Comparison of ENCODE assay signal across 1 cellular context in the genomic region with DNA sequence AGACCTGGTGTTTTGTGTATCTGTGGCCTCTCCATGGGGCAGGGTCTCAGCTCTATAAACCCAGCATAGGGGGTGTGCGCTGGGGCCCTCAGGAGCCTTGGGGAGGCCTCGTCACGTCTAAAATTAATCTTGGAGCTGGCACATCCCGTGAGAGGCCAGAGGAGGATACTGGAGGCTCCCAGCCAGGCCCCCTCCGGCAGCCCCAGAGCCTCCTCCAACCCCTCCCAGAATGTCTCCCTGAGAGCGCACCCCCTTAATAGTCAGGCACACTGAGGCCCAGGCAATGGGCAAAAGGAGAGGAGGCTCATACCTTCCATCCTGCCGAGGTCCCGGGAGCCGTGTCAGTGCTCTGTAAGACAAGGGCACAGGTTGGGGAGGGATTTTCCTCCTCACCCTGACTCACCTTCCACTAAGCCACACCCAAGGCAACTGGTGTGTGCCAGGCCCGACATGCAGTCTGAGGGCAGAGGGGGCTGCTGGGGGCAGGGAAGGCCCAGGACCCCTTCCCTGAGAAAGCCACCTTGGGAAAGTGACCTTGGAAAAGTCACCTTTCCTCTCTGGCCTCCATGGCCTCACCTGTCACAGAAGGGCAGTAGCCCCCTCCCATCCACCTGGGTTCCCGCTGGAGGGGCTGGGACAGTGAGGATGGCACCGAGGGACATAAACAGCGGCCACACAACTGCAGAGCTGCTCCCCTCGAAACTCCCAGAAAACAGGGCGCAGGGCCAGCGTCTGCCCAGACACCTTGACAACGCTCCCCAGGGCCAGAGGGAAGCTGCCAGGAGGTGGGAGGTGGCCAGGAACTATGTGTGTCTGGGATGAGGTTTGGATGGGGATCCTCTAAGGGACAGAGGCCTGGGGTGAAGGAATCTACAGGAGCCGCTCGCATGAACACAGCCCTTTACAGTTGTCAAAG.
TF ChIP-seq lines count a peak whose summit lies in the region.

No MANE protein-coding gene starts in this region.

TF ChIP-seq in IMR-90, 13 proteins besides CTCF, POLR2A, EP300 and RAD21:
- TF ChIP-seq MAZ (IDR thresholded peaks at IDR 0.05; ENCODE audit: borderline replicate concordance, low read depth, low read length) (no peak), CHD1 (IDR thresholded peaks at IDR 0.05; ENCODE audit: low read depth, low read length) (no peak), FOS (IDR thresholded peaks at IDR 0.05; ENCODE audit: low read depth, low read length) (no peak), MAFK (IDR thresholded peaks at IDR 0.05; ENCODE audit: low read depth, low read length) (no peak), RCOR1 (IDR thresholded peaks at IDR 0.05; ENCODE audit: insufficient replicate concordance, low read length) (no peak), CEBPB (IDR thresholded peaks at IDR 0.05; ENCODE audit: low read depth, low read length) (no peak), RFX5 (IDR thresholded peaks at IDR 0.05; ENCODE audit: low read depth, low read length) (no peak), NFE2L2 (IDR thresholded peaks at IDR 0.05; ENCODE audit: low read depth, low read length) (no peak), MXI1 (IDR thresholded peaks at IDR 0.05; ENCODE audit: borderline replicate concordance, low read depth, low read length) (no peak), BHLHE40 (IDR thresholded peaks at IDR 0.05; ENCODE audit: low read depth, low read length) (no peak), SMC3 (IDR thresholded peaks at IDR 0.05; ENCODE audit: low read depth, low read length) (no peak)
- TF ChIP-seq, protein P1, sequence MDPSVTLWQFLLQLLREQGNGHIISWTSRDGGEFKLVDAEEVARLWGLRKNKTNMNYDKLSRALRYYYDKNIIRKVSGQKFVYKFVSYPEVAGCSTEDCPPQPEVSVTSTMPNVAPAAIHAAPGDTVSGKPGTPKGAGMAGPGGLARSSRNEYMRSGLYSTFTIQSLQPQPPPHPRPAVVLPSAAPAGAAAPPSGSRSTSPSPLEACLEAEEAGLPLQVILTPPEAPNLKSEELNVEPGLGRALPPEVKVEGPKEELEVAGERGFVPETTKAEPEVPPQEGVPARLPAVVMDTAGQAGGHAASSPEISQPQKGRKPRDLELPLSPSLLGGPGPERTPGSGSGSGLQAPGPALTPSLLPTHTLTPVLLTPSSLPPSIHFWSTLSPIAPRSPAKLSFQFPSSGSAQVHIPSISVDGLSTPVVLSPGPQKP (IDR thresholded peaks at IDR 0.05; ENCODE audit: borderline replicate concordance, low read depth, low read length), result no peak
- TF ChIP-seq, protein P2, sequence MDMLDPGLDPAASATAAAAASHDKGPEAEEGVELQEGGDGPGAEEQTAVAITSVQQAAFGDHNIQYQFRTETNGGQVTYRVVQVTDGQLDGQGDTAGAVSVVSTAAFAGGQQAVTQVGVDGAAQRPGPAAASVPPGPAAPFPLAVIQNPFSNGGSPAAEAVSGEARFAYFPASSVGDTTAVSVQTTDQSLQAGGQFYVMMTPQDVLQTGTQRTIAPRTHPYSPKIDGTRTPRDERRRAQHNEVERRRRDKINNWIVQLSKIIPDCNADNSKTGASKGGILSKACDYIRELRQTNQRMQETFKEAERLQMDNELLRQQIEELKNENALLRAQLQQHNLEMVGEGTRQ (IDR thresholded peaks at IDR 0.05; ENCODE audit: low read depth, low read length), result no peak
TF ChIP-seq in IMR-90: peak in this region for 0.
